ENCODE assay signal across 1 cellular context in the genomic region with DNA sequence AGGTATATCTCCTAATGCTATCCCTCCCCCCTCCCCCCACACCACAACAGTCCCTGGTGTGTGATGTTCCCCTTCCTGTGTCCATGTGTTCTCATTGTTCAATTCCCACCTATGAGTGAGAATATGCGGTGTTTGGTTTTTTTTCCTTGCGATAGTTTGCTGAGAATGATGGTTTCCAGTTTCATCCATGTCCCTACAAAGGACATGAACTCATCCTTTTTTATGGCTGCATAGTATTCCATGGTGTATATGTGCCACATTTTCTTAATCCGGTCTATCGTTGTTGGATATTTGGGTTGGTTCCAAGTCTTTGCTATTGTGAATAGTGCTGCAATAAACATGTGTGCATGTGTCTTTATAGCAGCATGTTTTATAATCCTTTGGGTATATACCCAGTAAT. TPM values are rescaled to one million over a fixed set of nuclear protein-coding genes. Genes with fewer than 3 reads are reported as not detected.
"Had no signal": no experiment of that assay in that cellular context is flagged by ENCODE, and none has a peak within 500 bp of the region (broad histone marks: within the 10 kb centered on the region; RNA-seq: fewer than 3 reads in every experiment).

No MANE protein-coding gene starts in this region.

RNA-seq across cellular contexts. Expression of gene SPON2, which starts 46.9 kb away (rescaled TPM):
- total RNA-seq: endothelial cell of umbilical vein had no signal
